ENCODE assay signal across 8 cellular contexts in genomic region chr17:45490615-45491433, GRCh38. TPM values are rescaled to one million over a fixed set of nuclear protein-coding genes. Genes with fewer than 3 reads are reported as not detected.
DNase-seq lines count a peak whose midpoint lies in the region; ATAC-seq and TF ChIP-seq lines count a peak whose summit lies in the region.
"Not testable (repeated sequence)": the region's sequence is repeated elsewhere in the genome, so short reads cannot be mapped to it uniquely, and the experiment has no call there.

Gene PLEKHM1, minus strand, starts transcription at chr17:45490721. Its CDS starts 8,237 bp downstream, at chr17:45482484.

- not testable (repeated sequence) for H3K36me3 ChIP-seq in spleen

- not testable (repeated sequence) for H3K27me3 ChIP-seq in spleen (replicated peaks in 1 of 7)

- H3K27me3 Mint-ChIP-seq in central memory CD8-positive, alpha-beta T cell: not testable (repeated sequence)

- H3K9me3 ChIP-seq in spleen: not testable (repeated sequence)

- not testable (repeated sequence) for H3K9me3 Mint-ChIP-seq in central memory CD8-positive, alpha-beta T cell

- ATAC-seq in GM19035 (IDR thresholded peaks at IDR 0.05; ENCODE audit: unreplicated experiment): peak; percentile 93
- peak; percentile 94 for ATAC-seq in HG03196 (IDR thresholded peaks at IDR 0.05; ENCODE audit: unreplicated experiment)
- peak; percentile 95 for ATAC-seq in central memory CD8-positive, alpha-beta T cell (replicated peaks; ENCODE audit: extremely low read depth, poor library complexity, severe bottlenecking)

- 0 to 3% (median 1%) methylated on average over 7 to 56 of the region's 59 CpGs for WGBS in spleen, 5 donors

- H3K36me3 Mint-ChIP-seq in central memory CD8-positive, alpha-beta T cell (ENCODE audit: insufficient read depth): not testable (repeated sequence)

- H3K4me3 ChIP-seq in spleen: peak within 1 kb of the TSS; percentile 34 to 74 (median 54)

- H3K27ac Mint-ChIP-seq in central memory CD8-positive, alpha-beta T cell (ENCODE audit: low read depth): peak within 1 kb of the TSS; percentile 93

- TF ChIP-seq POLR2A in spleen (IDR thresholded peaks at IDR 0.05): peak; percentile 35 to 75 (median 37)

- peak within 1 kb of the TSS; percentile 81 for H3K4me3 Mint-ChIP-seq in central memory CD8-positive, alpha-beta T cell

- peak within 1 kb of the TSS; percentile 77 to 94 (median 91) for H3K27ac ChIP-seq in spleen

- peaks cover 0 to 63% (median 19%) of the 10 kb centered on the region in 6 donors for H3K4me1 ChIP-seq in spleen

- intact Hi-C loops in spleen (cut with DNase I; ENCODE audit: low total_unique reads): not testable (repeated sequence)

- DNase-seq in AG09319 (ENCODE audit: extremely low read depth, low read depth): peak; percentile 42
- DNase-seq in NCI-H345 treated with DMSO at 0.1 percent for 48 hours (lab: John Stamatoyannopoulos, UW; ENCODE audit: unreplicated experiment): peak; percentile 33
- DNase-seq in activated CD4-positive, CD25-positive, alpha-beta regulatory T cell treated with anti-CD3 and anti-CD28 coated beads, Interleukin-2, amount 50 U/mL, for 72 hours: peak; percentile 85
- DNase-seq in central memory CD8-positive, alpha-beta T cell (ENCODE audit: low spot score in 2 of 2): peak; percentile 68 to 77
- peak; percentile 79 for DNase-seq in iris pigment epithelial cell (ENCODE audit: low read depth)
- DNase-seq in spleen: peak; percentile 98

- not testable (repeated sequence) for TF ChIP-seq CTCF in AG09319 (IDR thresholded peaks at IDR 0.05; ENCODE audit: low read depth, low read length)
- TF ChIP-seq CTCF in spleen (IDR thresholded peaks at IDR 0.05 in 8 of 11, conservative IDR thresholded peaks at IDR 0.05 in 3 of 11): peak in 1 of 11 experiments; percentile 22

- H3K4me1 Mint-ChIP-seq in central memory CD8-positive, alpha-beta T cell: peaks cover 24% of the 10 kb centered on the region

RNA-seq across cellular contexts. Expression of gene PLEKHM1, which starts in this region (rescaled TPM):
- 100 to 1,000 TPM in 3 of 7 donors, 10 to 100 TPM in 4; 66.1 to 121 (median 84.9) TPM for total RNA-seq in spleen
- polyA plus RNA-seq in spleen: 10 to 100 TPM in 2 of 3 donors, 1 to 10 TPM in 1; 7.4 to 19.3 (median 12.4) TPM

Comparison
In these comparisons a context has a peak if more than half of its experiments do, and no peak if none do; other contexts are left out.
1. Peak in every context shown above with its lines: DNase-seq, ATAC-seq, H3K4me3 ChIP-seq and H3K27ac ChIP-seq.
2. DNase-seq: peak in every context shown above with its lines; median percentile 98 in spleen; 85 in activated CD4-positive, CD25-positive, alpha-beta regulatory T cell treated with anti-CD3 and anti-CD28 coated beads, Interleukin-2, amount 50 U/mL, for 72 hours; 79 in iris pigment epithelial cell; 72 in central memory CD8-positive, alpha-beta T cell; 42 in AG09319; 33 in NCI-H345 treated with DMSO at 0.1 percent for 48 hours.